ENCODE assay signal across 12 cellular contexts in genomic region chr1:152107289-152107983, GRCh38. TPM values are rescaled to one million over a fixed set of nuclear protein-coding genes. Genes with fewer than 3 reads are reported as not detected.
DNase-seq lines count a peak whose midpoint lies in the region; ATAC-seq, FAIRE-seq and TF ChIP-seq lines count a peak whose summit lies in the region.
"Had no signal": no experiment of that assay in that cellular context is flagged by ENCODE, and none has a peak within 500 bp of the region (broad histone marks: within the 10 kb centered on the region; RNA-seq: fewer than 3 reads in every experiment).

No MANE protein-coding gene starts in this region.

- H3K4me1 ChIP-seq in A549: peaks cover 25% of the 10 kb centered on the region
- H3K4me1 ChIP-seq in iPS-20b (ENCODE audit: insufficient read depth, low read length): peaks cover 4% of the 10 kb centered on the region; the same call in 1 of the 2 replicates

- peak overlapping the region; percentile 98 for H3K4me2 ChIP-seq in A549

- 4% methylated on average over 39 of the region's 39 CpGs for WGBS in A549 (ENCODE audit: missing lambda C conversion rate)

- TF ChIP-seq RAD21 in A549 (conservative IDR thresholded peaks at IDR 0.05 in 1 of 2, IDR thresholded peaks at IDR 0.05 in 1 of 2): peak in 1 of 2 experiments; percentile 30; a peak in 1 of 5 replicates

- no peak for TF ChIP-seq EP300 in A549 (IDR thresholded peaks at IDR 0.05)

- H3K27me3 ChIP-seq in iPS-20b (ENCODE audit: insufficient read depth, low read length): peaks cover 97% of the 10 kb centered on the region

- no peak for TF ChIP-seq CTCF in A549 (IDR thresholded peaks at IDR 0.05)

- H3K4me3 ChIP-seq in A549 (peak overlapping the region; percentile 49), iPS-20b (ENCODE audit: low read length) (peak overlapping the region; percentile 48; the same call in 1 of the 2 replicates)
- H3K4me3 ChIP-seq: mucosa of descending colon had no signal

- POLR2A ChIA-PET in A549 (lab: Yijun Ruan, JAX): interaction anchor here (0.5 to 2.7 kb wide), 6 partner anchors 55 to 698 kb away, joined by 3 to 20 read pairs (median 4); partner anchors contain the start of genes S100A11 and THEM4

- no peak for TF ChIP-seq POLR2A in A549 (IDR thresholded peaks at IDR 0.05; ENCODE audit: low read length)

- CTCF ChIA-PET in A549 (lab: Yijun Ruan, JAX): interaction anchor here (0.6 to 10.4 kb wide), 21 partner anchors 12 to 351 kb away, joined by 3 to 89 read pairs (median 6); partner anchors contain the start of genes RPTN and S100A11

- ATAC-seq in A549 (peak; percentile 52 to 55), HG02571 (IDR thresholded peaks at IDR 0.05; ENCODE audit: unreplicated experiment) (no peak), GM21619 (IDR thresholded peaks at IDR 0.05; ENCODE audit: unreplicated experiment) (no peak)
- ATAC-seq: mucosa of descending colon had no signal

- peak; percentile 30 to 81 for DNase-seq in A549 (ENCODE audit: low read depth in 1 of 2, low spot score in 1 of 2)
- DNase-seq in EL: peak; percentile 2
- DNase-seq in astrocyte of the hippocampus (ENCODE audit: low read depth, low spot score): peak; percentile 2
- no peak for DNase-seq in NCI-H446 (lab: John Stamatoyannopoulos, UW)
- no peak for DNase-seq in DMS79 (lab: John Stamatoyannopoulos, UW)
- DNase-seq: MM.1S, NCI-H526 treated with DMSO at 0.1 percent for 48 hours had no signal

- H3K9ac ChIP-seq in iPS-20b (ENCODE audit: low read depth, low read length): no peak overlapping the region

- no peaks in the 10 kb centered on the region for H3K36me3 ChIP-seq in iPS-20b (ENCODE audit: insufficient read depth, low read depth, low read length)

- H3K9me3 ChIP-seq in A549: no peaks in the 10 kb centered on the region
- H3K9me3 ChIP-seq in iPS-20b (ENCODE audit: insufficient read depth, low read depth, low read length): peaks cover 37% of the 10 kb centered on the region
- H3K9me3 ChIP-seq: mucosa of descending colon had no signal

- peak; percentile 89 for FAIRE-seq in A549 (lab: Jason Lieb, UNC)
- FAIRE-seq: GM18507 had no signal

- peak overlapping the region; percentile 27 to 64; a peak in 4 of 6 replicates for H3K27ac ChIP-seq in A549
- no peak overlapping the region for H3K27ac ChIP-seq in iPS-20b (ENCODE audit: low read length)

TF ChIP-seq in A549, 52 proteins besides CTCF, POLR2A, EP300 and RAD21:
- no peak for TF ChIP-seq TFCP2L1 (CRISPR knock-in tag; IDR thresholded peaks at IDR 0.05)
- peak; percentile 27; the same call in 1 of the 2 replicates for TF ChIP-seq E2F6 (IDR thresholded peaks at IDR 0.05; ENCODE audit: borderline replicate concordance, low read depth)
- TF ChIP-seq HDAC2 (IDR thresholded peaks at IDR 0.05): no peak
- TF ChIP-seq FOSB (CRISPR knock-in tag; IDR thresholded peaks at IDR 0.05): no peak
- TF ChIP-seq RCOR1 (IDR thresholded peaks at IDR 0.05; ENCODE audit: low read depth, low read length): no peak
- 0 out of 2 replicates have a peak, but pooled peaks have one; percentile 31 for TF ChIP-seq RNF2 (IDR thresholded peaks at IDR 0.05; ENCODE audit: borderline replicate concordance, low read depth)
- no peak for TF ChIP-seq RARB (CRISPR knock-in tag; IDR thresholded peaks at IDR 0.05)
TF ChIP-seq in A549: peak in this region for 2.

RNA-seq across cellular contexts. Expression of gene TCHH, which starts 7.8 kb away (rescaled TPM):
- 0.07 and 0.08 TPM in 2 replicates for polyA plus RNA-seq in A549 (2011; rRNA removed)
- under 0.01 and 0.01 TPM in 2 replicates for polyA plus RNA-seq in A549 (2012; cell fraction: cytosol; rRNA removed)
- 0.02 and 0.05 TPM in 2 replicates for polyA plus RNA-seq in A549 (2012; cell fraction: nucleus; rRNA removed)
- 0.07 to 0.11 TPM (median 0.09 TPM) in 3 replicates for polyA plus RNA-seq in A549 (2017; fragmentation: RNase III; extraction: RNeasy Plus Mini Kit Qiagen cat#74134 plus additional on column Dnase treatment)
- polyA minus RNA-seq in A549 (2011; rRNA and poly(A)+ RNA removed): 0.04 TPM in 1 of 2 replicates, not detected in the other

RNA-seq across cellular contexts. Expression of gene TCHHL1, which starts 18.6 kb away (rescaled TPM):
- polyA plus RNA-seq in A549 (2011; rRNA removed) (not detected in 2 replicates), A549 (2017; fragmentation: RNase III; extraction: RNeasy Plus Mini Kit Qiagen cat#74134 plus additional on column Dnase treatment) (not detected in 3 replicates)
- polyA plus RNA-seq in A549 (2012; cell fraction: cytosol; rRNA removed): not detected in 2 replicates
- polyA plus RNA-seq in A549 (2012; cell fraction: nucleus; rRNA removed): not detected in 2 replicates
- polyA minus RNA-seq in A549 (2011; rRNA and poly(A)+ RNA removed): not detected in 2 replicates

RNA-seq across cellular contexts. Expression of gene RPTN, which starts 51.6 kb away (rescaled TPM):
- 0.03 TPM in 1 of 2 replicates, not detected in the other for polyA plus RNA-seq in A549 (2011; rRNA removed)
- polyA plus RNA-seq in A549 (2012; cell fraction: cytosol; rRNA removed): not detected in 2 replicates
- polyA plus RNA-seq in A549 (2012; cell fraction: nucleus; rRNA removed): not detected in 2 replicates
- not detected in 3 replicates for polyA plus RNA-seq in A549 (2017; fragmentation: RNase III; extraction: RNeasy Plus Mini Kit Qiagen cat#74134 plus additional on column Dnase treatment)
- polyA minus RNA-seq in A549 (2011; rRNA and poly(A)+ RNA removed): not detected in 2 replicates

Comparison
In these comparisons a context has a peak if more than half of its experiments do, and no peak if none do; other contexts are left out.
1. ATAC-seq: peak in A549 (2 of 2); none in HG02571 (single experiment) and GM21619 (single experiment).
2. DNase-seq: peak in A549 (2 of 2), EL (single experiment) and astrocyte of the hippocampus (single experiment); none in NCI-H446 (0 of 2) and DMS79 (single experiment).